Comparison of ENCODE assay signal across 36 cellular contexts in genomic region chr11:10222399-10222798, GRCh38.
"Had no signal": no experiment of that assay in that cellular context is flagged by ENCODE, and none has a peak within 500 bp of the region (broad histone marks: within the 10 kb centered on the region; RNA-seq: fewer than 3 reads in every experiment).

No MANE protein-coding gene starts in this region.

- DNase-seq: activated effector memory CD4-positive, alpha-beta T cell treated with anti-CD3 and anti-CD28 coated beads, Interleukin-2, amount 50 U/mL, for 16 hours; activated effector memory CD4-positive, alpha-beta T cell treated with Interleukin-2 at 50 U/mL for 16 hours; activated gamma-delta T cell; activated gamma-delta T cell treated with Interleukin-2 at 50 U/mL for 16 hours; activated naive CD4-positive, alpha-beta T cell; activated naive CD4-positive, alpha-beta T cell treated with anti-CD3 and anti-CD28 coated beads for 36 hours; activated naive CD4-positive, alpha-beta T cell treated with anti-CD3 and anti-CD28 coated beads, Interleukin-2, amount 10 ng/mL, durations not matched to agents 7 days and 5 days; activated naive CD4-positive, alpha-beta T cell treated with anti-CD3 and anti-CD28 coated beads, Interleukin-2, amount 50 U/mL, for 16 hours; activated naive CD4-positive, alpha-beta T cell treated with Interleukin-2 at 50 U/mL for 16 hours; activated naive CD8-positive, alpha-beta T cell treated with anti-CD3 and anti-CD28 coated beads for 36 hours; activated naive CD8-positive, alpha-beta T cell treated with anti-CD3 and anti-CD28 coated beads, Interleukin-2, amount 10 ng/mL, durations not matched to agents 7 days and 5 days; activated naive CD8-positive, alpha-beta T cell treated with anti-CD3 and anti-CD28 coated beads, Interleukin-2, amount 50 U/mL, for 24 hours; activated T-cell treated with anti-CD3 and anti-CD28 coated beads, Interleukin-2, amount 50 U/mL, for 1 hour; activated T-cell treated with anti-CD3 and anti-CD28 coated beads, Interleukin-2, amount 50 U/mL, for 24 hours; activated T-cell treated with anti-CD3 and anti-CD28 coated beads, Interleukin-2, amount 50 U/mL, for 4 hours; activated T-cell treated with anti-CD3 and anti-CD28 coated beads, Interleukin-2, amount 50 U/mL, for 48 hours; activated T-cell treated with anti-CD3 and anti-CD28 coated beads, Interleukin-2, amount 50 U/mL, for 72 hours; adrenal gland; amniotic stem cell; amygdala; anterior cingulate cortex; aorta; body of pancreas; brain microvascular endothelial cell; caudate nucleus; central memory CD4-positive, alpha-beta T cell; cerebellar nuclear complex had no signal

- H3K27me3 Mint-ChIP-seq: activated naive CD4-positive, alpha-beta T cell treated with anti-CD3 and anti-CD28 coated beads, Interleukin-2, amount 10 ng/mL, durations not matched to agents 7 days and 5 days; activated naive CD4-positive, alpha-beta T cell treated with anti-CD3 and anti-CD28 coated beads, Interleukin-2, amount 50 U/mL, for 24 hours; activated naive CD8-positive, alpha-beta T cell; activated naive CD8-positive, alpha-beta T cell treated with anti-CD3 and anti-CD28 coated beads for 36 hours; activated naive CD8-positive, alpha-beta T cell treated with anti-CD3 and anti-CD28 coated beads, Interleukin-2, amount 10 ng/mL, durations not matched to agents 7 days and 5 days; activated naive CD8-positive, alpha-beta T cell treated with anti-CD3 and anti-CD28 coated beads, Interleukin-2, amount 50 U/mL, for 24 hours; activated T-cell treated with anti-CD3 and anti-CD28 coated beads, Interleukin-2, amount 50 U/mL, for 24 hours; activated T-helper 17 cell treated with anti-CD3 and anti-CD28 coated beads, Interleukin-2, amount 50 U/mL, for 72 hours; brain; central memory CD8-positive, alpha-beta T cell had no signal

- H3K27ac Mint-ChIP-seq: activated naive CD4-positive, alpha-beta T cell treated with anti-CD3 and anti-CD28 coated beads for 36 hours; activated naive CD4-positive, alpha-beta T cell treated with anti-CD3 and anti-CD28 coated beads, Interleukin-2, amount 10 ng/mL, durations not matched to agents 7 days and 5 days; activated naive CD4-positive, alpha-beta T cell treated with anti-CD3 and anti-CD28 coated beads, Interleukin-2, amount 50 U/mL, for 24 hours; activated naive CD8-positive, alpha-beta T cell; activated naive CD8-positive, alpha-beta T cell treated with anti-CD3 and anti-CD28 coated beads for 36 hours; activated naive CD8-positive, alpha-beta T cell treated with anti-CD3 and anti-CD28 coated beads, Interleukin-2, amount 10 ng/mL, durations not matched to agents 7 days and 5 days; activated naive CD8-positive, alpha-beta T cell treated with anti-CD3 and anti-CD28 coated beads, Interleukin-2, amount 50 U/mL, for 24 hours; activated T-cell treated with anti-CD3 and anti-CD28 coated beads, Interleukin-2, amount 50 U/mL, for 24 hours; activated T-cell treated with anti-CD3 and anti-CD28 coated beads, Interleukin-2, amount 50 U/mL, for 72 hours; activated T-helper 1 cell treated with anti-CD3 and anti-CD28 coated beads, Interleukin-12 subunit alpha, Interleukin-12 subunit beta, Interleukin-2, Interleukin-4 antibody, amounts not matched to agents 30 ng/mL and 10 ng/mL and 1 ng/mL, durations not matched to agents 14 hours and 24 hours and 36 hours; activated T-helper 17 cell treated with anti-CD3 and anti-CD28 coated beads, Interleukin-2, amount 50 U/mL, for 72 hours; activated T-helper 2 cell treated with anti-CD3 and anti-CD28 coated beads, Interferon-gamma antibody, Interleukin-2, Interleukin-4, amounts not matched to agents 10 μg/mL and 5 μg/mL and 100 μg/mL, durations not matched to agents 14 hours and 24 hours and 36 hours; brain had no signal

- ATAC-seq: activated naive CD8-positive, alpha-beta T cell treated with anti-CD3 and anti-CD28 coated beads, Interleukin-2, amount 50 U/mL, for 24 hours; activated T-cell treated with anti-CD3 and anti-CD28 coated beads, Interleukin-2, amount 50 U/mL, for 4 hours; activated T-cell treated with anti-CD3 and anti-CD28 coated beads, Interleukin-2, amount 50 U/mL, for 72 hours; activated T-helper 17 cell treated with anti-CD3 and anti-CD28 coated beads, Interleukin-2, amount 50 U/mL, for 72 hours; body of pancreas had no signal

- H3K4me3 Mint-ChIP-seq: activated naive CD4-positive, alpha-beta T cell treated with anti-CD3 and anti-CD28 coated beads for 36 hours; activated naive CD4-positive, alpha-beta T cell treated with anti-CD3 and anti-CD28 coated beads, Interleukin-2, amount 10 ng/mL, durations not matched to agents 7 days and 5 days; activated naive CD4-positive, alpha-beta T cell treated with anti-CD3 and anti-CD28 coated beads, Interleukin-2, amount 50 U/mL, for 24 hours; activated naive CD8-positive, alpha-beta T cell; activated naive CD8-positive, alpha-beta T cell treated with anti-CD3 and anti-CD28 coated beads for 36 hours; activated naive CD8-positive, alpha-beta T cell treated with anti-CD3 and anti-CD28 coated beads, Interleukin-2, amount 10 ng/mL, durations not matched to agents 7 days and 5 days; activated naive CD8-positive, alpha-beta T cell treated with anti-CD3 and anti-CD28 coated beads, Interleukin-2, amount 50 U/mL, for 24 hours; activated T-cell treated with anti-CD3 and anti-CD28 coated beads, Interleukin-2, amount 50 U/mL, for 24 hours; activated T-cell treated with anti-CD3 and anti-CD28 coated beads, Interleukin-2, amount 50 U/mL, for 4 hours; activated T-cell treated with anti-CD3 and anti-CD28 coated beads, Interleukin-2, amount 50 U/mL, for 72 hours; activated T-helper 1 cell treated with anti-CD3 and anti-CD28 coated beads, Interleukin-12 subunit alpha, Interleukin-12 subunit beta, Interleukin-2, Interleukin-4 antibody, amounts not matched to agents 30 ng/mL and 10 ng/mL and 1 ng/mL, durations not matched to agents 14 hours and 24 hours and 36 hours; activated T-helper 17 cell treated with anti-CD3 and anti-CD28 coated beads, Interleukin-2, amount 50 U/mL, for 72 hours; brain; central memory CD8-positive, alpha-beta T cell had no signal

- FAIRE-seq: astrocyte, bronchial epithelial cell had no signal

- H3K4me1 Mint-ChIP-seq: activated naive CD4-positive, alpha-beta T cell treated with anti-CD3 and anti-CD28 coated beads, Interleukin-2, amount 10 ng/mL, durations not matched to agents 7 days and 5 days; activated naive CD8-positive, alpha-beta T cell treated with anti-CD3 and anti-CD28 coated beads, Interleukin-2, amount 10 ng/mL, durations not matched to agents 7 days and 5 days; activated T-helper 17 cell treated with anti-CD3 and anti-CD28 coated beads, Interleukin-2, amount 50 U/mL, for 72 hours; brain; central memory CD8-positive, alpha-beta T cell had no signal

- H3K36me3 Mint-ChIP-seq: activated naive CD4-positive, alpha-beta T cell treated with anti-CD3 and anti-CD28 coated beads, Interleukin-2, amount 10 ng/mL, durations not matched to agents 7 days and 5 days; activated naive CD8-positive, alpha-beta T cell treated with anti-CD3 and anti-CD28 coated beads for 36 hours had no signal

- H3K9me3 Mint-ChIP-seq: activated T-cell treated with anti-CD3 and anti-CD28 coated beads, Interleukin-2, amount 50 U/mL, for 24 hours; activated T-helper 2 cell treated with anti-CD3 and anti-CD28 coated beads, Interferon-gamma antibody, Interleukin-2, Interleukin-4, amounts not matched to agents 10 μg/mL and 5 μg/mL and 100 μg/mL, durations not matched to agents 14 hours and 24 hours and 36 hours had no signal
